ENCODE assay signal across 8 cellular contexts in the genomic region with DNA sequence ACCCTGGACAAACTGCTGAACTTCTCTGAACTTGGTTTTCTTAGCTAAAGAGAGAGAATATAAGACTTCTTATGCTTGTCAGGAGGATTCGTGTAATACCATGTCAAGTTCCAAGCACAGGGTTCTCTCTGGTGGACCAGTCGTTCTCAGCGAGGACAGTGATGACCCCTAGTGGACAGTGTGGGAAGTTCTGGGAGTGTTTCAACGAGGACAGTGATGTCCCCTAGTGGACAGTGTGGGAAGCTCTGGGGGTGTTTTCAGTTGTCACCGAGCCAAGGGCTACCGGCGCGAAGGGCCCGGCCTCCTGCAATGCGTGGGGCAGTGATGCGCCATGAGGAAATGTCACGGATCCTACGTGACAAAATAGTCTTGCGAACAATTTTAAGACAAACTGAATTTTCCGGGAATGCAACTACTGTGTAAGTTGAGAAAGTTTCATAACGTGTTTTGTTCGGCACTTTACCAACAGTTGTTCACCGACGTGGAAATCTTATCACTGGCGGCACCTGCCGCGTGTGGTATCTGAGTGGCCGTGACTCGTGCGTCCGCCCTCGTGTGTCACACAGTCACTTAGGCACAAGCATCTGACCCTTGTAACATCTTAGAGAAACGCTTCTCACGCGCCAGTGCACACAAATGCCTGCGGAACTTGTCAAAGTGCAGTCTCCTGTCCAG. TPM values are rescaled to one million over a fixed set of nuclear protein-coding genes. Genes with fewer than 3 reads are reported as not detected.
DNase-seq lines count a peak whose midpoint lies in the region; ATAC-seq and TF ChIP-seq lines count a peak whose summit lies in the region.

No MANE protein-coding gene starts in this region.

- H3K27me3 Mint-ChIP-seq in naive thymus-derived CD8-positive, alpha-beta T cell: peaks cover 0 to 15% (median 4%) of the 10 kb centered on the region in 5 donors
- peaks cover 29% of the 10 kb centered on the region for H3K27me3 Mint-ChIP-seq in stimulated activated memory B cell treated with anti-CD40 and anti-IgM and Interleukin-4, amounts not matched to agents 10 μg/mL and 1 μg/mL and 100 μg/mL, for 72 hours

- H3K4me3 ChIP-seq in KMS-11 (IDR thresholded peaks at IDR 0.05; ENCODE audit: insufficient read depth, low read depth, low read length) (no peak overlapping the region), OCI-LY7 (ENCODE audit: low read depth, low read length, poor library complexity, severe bottlenecking) (no peak overlapping the region)

- peak; percentile 100 for TF ChIP-seq CTCF in KMS-11 (conservative IDR thresholded peaks at IDR 0.05; ENCODE audit: low read depth, low read length)
- peak; percentile 100 for TF ChIP-seq CTCF in OCI-LY7 (conservative IDR thresholded peaks at IDR 0.05; ENCODE audit: low read length)

- H3K4me1 ChIP-seq in KMS-11 (ENCODE audit: low read depth, poor library complexity, severe bottlenecking) (no peaks in the 10 kb centered on the region), OCI-LY7 (ENCODE audit: insufficient read depth, low read length, poor library complexity, severe bottlenecking) (no peaks in the 10 kb centered on the region)

- H3K4me2 ChIP-seq in KMS-11 (0 out of 2 replicates have a peak overlapping the region, but pooled peaks have one; percentile 3), OCI-LY7 (ENCODE audit: low read length) (peak overlapping the region; percentile 2; the same call in 1 of the 2 replicates)

- H3K79me2 ChIP-seq in KMS-11 (ENCODE audit: insufficient read depth, low read depth) (no peaks in the 10 kb centered on the region), OCI-LY7 (ENCODE audit: insufficient read depth, low read depth, low read length) (no peaks in the 10 kb centered on the region)

- no peaks in the 10 kb centered on the region for H3K9me2 ChIP-seq in OCI-LY7 (ENCODE audit: insufficient read depth, low read length)

- no peak overlapping the region for H3K9ac ChIP-seq in KMS-11

- no peaks in the 10 kb centered on the region for H3K36me3 Mint-ChIP-seq in naive thymus-derived CD8-positive, alpha-beta T cell
- no peaks in the 10 kb centered on the region for H3K36me3 Mint-ChIP-seq in stimulated activated memory B cell treated with anti-CD40 and anti-IgM and Interleukin-4, amounts not matched to agents 10 μg/mL and 1 μg/mL and 100 μg/mL, for 72 hours

- ATAC-seq in GM21717 (IDR thresholded peaks at IDR 0.05; ENCODE audit: unreplicated experiment): peak; percentile 80
- ATAC-seq in esophagus mucosa: peak; percentile 96
- peak; percentile 93 for ATAC-seq in naive thymus-derived CD8-positive, alpha-beta T cell
- ATAC-seq in stimulated activated memory B cell treated with anti-CD40 and anti-IgM and Interleukin-4, amounts not matched to agents 10 μg/mL and 1 μg/mL and 100 μg/mL, for 72 hours: peak; percentile 92

- no peaks in the 10 kb centered on the region for H3K9me3 Mint-ChIP-seq in naive thymus-derived CD8-positive, alpha-beta T cell
- H3K9me3 Mint-ChIP-seq in stimulated activated memory B cell treated with anti-CD40 and anti-IgM and Interleukin-4, amounts not matched to agents 10 μg/mL and 1 μg/mL and 100 μg/mL, for 72 hours: no peaks in the 10 kb centered on the region

- intact Hi-C loops in OCI-LY7 (cut with micrococcal nuclease; ENCODE audit: unreplicated experiment): loop anchor here (1.0 to 10.0 kb wide), 6 partner anchors 84 to 580 kb away; partner anchors contain the start of gene XXYLT1

- POLR2A ChIA-PET in OCI-LY7 (lab: Charles Lee): interaction anchor here (0.9 kb wide), 1 partner anchor 12 kb away, joined by 3 read pairs; no protein-coding TSS in a partner anchor
- POLR2A ChIA-PET in naive thymus-derived CD8-positive, alpha-beta T cell (lab: Charles Lee): interaction anchor here (1.2 to 1.4 kb wide), 2 partner anchors 45 to 61 kb away, joined by 3 to 5 read pairs; no protein-coding TSS in a partner anchor

- H4K20me1 ChIP-seq in KMS-11 (ENCODE audit: insufficient read depth): no peaks in the 10 kb centered on the region
- no peaks in the 10 kb centered on the region for H4K20me1 ChIP-seq in OCI-LY7 (ENCODE audit: insufficient read depth, low read length)

- BruUV-seq in OCI-LY7 (replicated peaks; lab: Mats Ljungman, UMichigan): no TSS peak

- H3K27ac ChIP-seq in KMS-11 (no peak overlapping the region), OCI-LY7 (ENCODE audit: low read depth, low read length, poor library complexity, severe bottlenecking) (no peak overlapping the region)

- H3K36me3 ChIP-seq in KMS-11 (ENCODE audit: insufficient read depth): no peaks in the 10 kb centered on the region
- H3K36me3 ChIP-seq in OCI-LY7 (ENCODE audit: insufficient read depth, low read length): no peaks in the 10 kb centered on the region

- peak; percentile 73 for DNase-seq in DMS53 treated with DMSO at 0.1 percent for 48 hours (lab: John Stamatoyannopoulos, UW; ENCODE audit: unreplicated experiment)
- DNase-seq in OCI-LY7 (ENCODE audit: low spot score): peak; percentile 93
- DNase-seq in activated T-cell treated with anti-CD3 and anti-CD28 coated beads for 1 hour (ENCODE audit: low read depth): peak; percentile 79
- DNase-seq in naive thymus-derived CD8-positive, alpha-beta T cell: peak; percentile 65 to 94 (median 86)

- H2AFZ ChIP-seq in KMS-11 (ENCODE audit: low read depth) (peak overlapping the region; percentile 8; the same call in 1 of the 2 replicates), OCI-LY7 (ENCODE audit: low read length) (no peak overlapping the region)

- H3K27me3 ChIP-seq in KMS-11 (ENCODE audit: insufficient read depth, low read depth): no peaks in the 10 kb centered on the region

- CTCF ChIA-PET in OCI-LY7 (lab: Charles Lee; ENCODE audit: unreplicated experiment): interaction anchor here (1.3 kb wide), 1 partner anchor 12 kb away, joined by 9 read pairs; no protein-coding TSS in a partner anchor

- no peaks in the 10 kb centered on the region for H3K9me3 ChIP-seq in OCI-LY7 (ENCODE audit: low read length)

- H3K4me3 Mint-ChIP-seq in naive thymus-derived CD8-positive, alpha-beta T cell: peak overlapping the region in 7 of 10 donors; percentile 42 to 64 (median 54)
- H3K4me3 Mint-ChIP-seq in stimulated activated memory B cell treated with anti-CD40 and anti-IgM and Interleukin-4, amounts not matched to agents 10 μg/mL and 1 μg/mL and 100 μg/mL, for 72 hours: peak overlapping the region; percentile 51

- peak overlapping the region in 3 of 10 donors; percentile 9 to 47 (median 39) for H3K27ac Mint-ChIP-seq in naive thymus-derived CD8-positive, alpha-beta T cell
- H3K27ac Mint-ChIP-seq in stimulated activated memory B cell treated with anti-CD40 and anti-IgM and Interleukin-4, amounts not matched to agents 10 μg/mL and 1 μg/mL and 100 μg/mL, for 72 hours: peak overlapping the region; percentile 35

- peaks cover 5 to 10% (median 6%) of the 10 kb centered on the region in 4 donors for H3K4me1 Mint-ChIP-seq in naive thymus-derived CD8-positive, alpha-beta T cell
- peaks cover 8% of the 10 kb centered on the region for H3K4me1 Mint-ChIP-seq in stimulated activated memory B cell treated with anti-CD40 and anti-IgM and Interleukin-4, amounts not matched to agents 10 μg/mL and 1 μg/mL and 100 μg/mL, for 72 hours

RNA-seq across cellular contexts. Expression of gene MUC4, which starts 39.3 kb away (rescaled TPM):
- 0.03 and 0.08 TPM in 2 replicates for total RNA-seq in OCI-LY7 (2014; rRNA removed; shearing (Covaris generic))
- total RNA-seq in OCI-LY7 (2022) (0.11 and 0.42 TPM in 2 replicates), esophagus mucosa (43.5 TPM)
- total RNA-seq in naive thymus-derived CD8-positive, alpha-beta T cell: not detected
- not detected for polyA plus RNA-seq in naive thymus-derived CD8-positive, alpha-beta T cell

RNA-seq across cellular contexts. Expression of gene TNK2, which starts 57.4 kb away (rescaled TPM):
- 32.9 and 43.6 TPM in 2 replicates for total RNA-seq in OCI-LY7 (2014; rRNA removed; shearing (Covaris generic))
- total RNA-seq in OCI-LY7 (2022) (92.1 and 103 TPM in 2 replicates), esophagus mucosa (42.6 TPM)
- total RNA-seq in naive thymus-derived CD8-positive, alpha-beta T cell: 100 to 1,000 TPM; 146 to 149 TPM
- polyA plus RNA-seq in naive thymus-derived CD8-positive, alpha-beta T cell: 1 to 10 TPM; 1.3 to 2.5 (median 1.6) TPM

Comparison
In these comparisons a context has a peak if more than half of its experiments do, and no peak if none do; other contexts are left out.
1. RNA of gene MUC4, which starts 39.3 kb away (total RNA-seq): 43.5 TPM in esophagus mucosa (single experiment); 0.03 to 0.42 TPM in OCI-LY7 and not detected in naive thymus-derived CD8-positive, alpha-beta T cell; every median in the first group is over 10 times any median in the second.
2. Peak in every context shown above with its lines, with median percentiles within 50 percentile points of each other: DNase-seq and ATAC-seq.